ENCODE assay signal across 24 cellular contexts in the genomic region with DNA sequence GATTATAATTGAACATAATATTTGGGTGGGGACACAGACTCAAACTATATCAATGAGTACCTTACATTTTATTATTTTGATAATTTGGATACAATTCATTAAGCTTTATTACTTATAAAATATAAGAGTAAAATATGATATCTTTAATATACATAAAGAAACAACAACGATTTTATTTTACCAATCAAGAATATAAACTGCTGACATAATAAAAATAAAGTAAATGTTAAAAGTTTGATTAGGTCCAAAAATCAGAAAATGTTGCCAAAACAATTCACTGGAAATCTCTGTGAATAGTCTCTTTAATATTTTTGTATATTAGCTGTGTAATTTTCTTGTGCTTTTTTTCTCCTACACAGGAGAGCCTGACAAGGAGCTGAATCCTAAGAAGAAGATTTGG. TPM values are rescaled to one million over a fixed set of nuclear protein-coding genes. Genes with fewer than 3 reads are reported as not detected.
DNase-seq lines count a peak whose midpoint lies in the region; ATAC-seq, FAIRE-seq and TF ChIP-seq lines count a peak whose summit lies in the region.
"Had no signal": no experiment of that assay in that cellular context is flagged by ENCODE, and none has a peak within 500 bp of the region (broad histone marks: within the 10 kb centered on the region; RNA-seq: fewer than 3 reads in every experiment).

No MANE protein-coding gene starts in this region.

- no TSS peak for BruUV-seq in HepG2 (replicated peaks; lab: Mats Ljungman, UMichigan)
- no TSS peak for BruUV-seq in K562 (replicated peaks; lab: Mats Ljungman, UMichigan)

- TF ChIP-seq EP300 in HepG2 (IDR thresholded peaks at IDR 0.05; ENCODE audit: low read depth in 2 of 2, low read length in 2 of 2), result no peak
- TF ChIP-seq EP300 in HepG2 (CRISPR knock-in tag; IDR thresholded peaks at IDR 0.05; ENCODE audit: borderline replicate concordance), result no peak
- no peak for TF ChIP-seq EP300 in K562 (IDR thresholded peaks at IDR 0.05; ENCODE audit: low read length)

- H2AFZ ChIP-seq in HepG2 (ENCODE audit: low read length) (no peak overlapping the region), K562 (ENCODE audit: low read depth, low read length) (no peak overlapping the region)
- H2AFZ ChIP-seq: GM23338 had no signal

- no peaks in the 10 kb centered on the region for H3K9me1 ChIP-seq in K562 (ENCODE audit: control insufficient read depth, insufficient read depth, low read length)

- H3K9me3 ChIP-seq in HepG2 (ENCODE audit: low read length) (no peaks in the 10 kb centered on the region), right lobe of liver (no peaks in the 10 kb centered on the region), K562 (replicated peaks; ENCODE audit: control insufficient read depth, insufficient read depth, low read depth, low read length) (no peaks in the 10 kb centered on the region), pancreas (no peaks in the 10 kb centered on the region)
- H3K9me3 ChIP-seq: HAP-1 had no signal

- FAIRE-seq in HepG2 (lab: Jason Lieb, UNC) (no peak), K562 (lab: Jason Lieb, UNC) (no peak), pancreas (lab: Jason Lieb, UNC) (peak; percentile 86)
- FAIRE-seq: GM12878, GM19239, H54 had no signal

- whole genome bisulfite sequencing in HepG2 (ENCODE audit: low lambda C conversion rate), result 62% methylated on average over 1 of the region's 1 CpG
- WGBS in right lobe of liver (ENCODE audit: insufficient coverage, low coverage, low lambda C conversion rate, missing lambda C conversion rate), result 73% methylated on average over 1 of the region's 1 CpG
- 94% methylated on average over 1 of the region's 1 CpG for WGBS in K562 (ENCODE audit: insufficient coverage, low coverage, missing lambda C conversion rate)
- WGBS in pancreas, 2 donors, result 83 to 84% methylated on average over 1 of the region's 1 CpG

- H3K79me2 ChIP-seq in HepG2 (ENCODE audit: insufficient read depth, low read length) (peaks cover 31% of the 10 kb centered on the region), K562 (ENCODE audit: control insufficient read depth, insufficient read depth, low read length) (peaks cover 30% of the 10 kb centered on the region)

- H3K4me2 ChIP-seq in HepG2 (ENCODE audit: low read depth, low read length) (no peak overlapping the region), K562 (ENCODE audit: insufficient read depth, low read length) (no peak overlapping the region)
- H3K4me2 ChIP-seq: GM23338 had no signal

- H3K36me3 ChIP-seq in HepG2 (replicated peaks in 1 of 2; ENCODE audit: control insufficient read depth in 1 of 2, insufficient read depth in 2 of 2, low read length in 2 of 2), result peaks cover 6 to 15% of the 10 kb centered on the region in 2 experiments
- peaks cover 0 to 11% (median 2%) of the 10 kb centered on the region in 4 donors for H3K36me3 ChIP-seq in right lobe of liver
- peaks cover 42% of the 10 kb centered on the region; the same call in 2 of the 3 replicates for H3K36me3 ChIP-seq in K562 (ENCODE audit: control insufficient read depth, insufficient read depth, low read length)
- H3K36me3 ChIP-seq in pancreas, result no peaks in the 10 kb centered on the region

- H4K20me1 ChIP-seq in HepG2 (ENCODE audit: insufficient read depth, low read length), result no peaks in the 10 kb centered on the region
- H4K20me1 ChIP-seq in K562 (replicated peaks; ENCODE audit: control insufficient read depth, insufficient read depth, low read length), result no peaks in the 10 kb centered on the region

- no peak overlapping the region for H3K9ac ChIP-seq in HepG2 (ENCODE audit: insufficient read depth, low read depth, low read length)
- H3K9ac ChIP-seq in K562 (ENCODE audit: insufficient read depth in 1 of 2, low read depth in 2 of 2, low read length in 2 of 2), result no peak overlapping the region

- no peaks in the 10 kb centered on the region for H3K27me3 ChIP-seq in HepG2 (ENCODE audit: control insufficient read depth in 1 of 2, insufficient read depth in 2 of 2, low read length in 2 of 2)
- no peaks in the 10 kb centered on the region for H3K27me3 ChIP-seq in right lobe of liver
- H3K27me3 ChIP-seq in K562 (ENCODE audit: control insufficient read depth in 2 of 2, insufficient read depth in 2 of 2, low read length in 2 of 2), result no peaks in the 10 kb centered on the region
- no peaks in the 10 kb centered on the region for H3K27me3 ChIP-seq in pancreas

- DNase-seq in HepG2 (ENCODE audit: low spot score) (no peak), right lobe of liver (no peak), K562 (ENCODE audit: extremely low read depth in 1 of 4, low spot score in 3 of 4) (no peak), pancreas (no peak), GM10266 (ENCODE audit: extremely low spot score) (no peak), cardiac septum (ENCODE audit: low spot score) (no peak), NCI-H1417 treated with DMSO at 0.1 percent for 48 hours (lab: John Stamatoyannopoulos, UW) (no peak)
- DNase-seq: C1 segment of cervical spinal cord; Calu3; CD4-positive, alpha-beta memory T cell; COR-L47; DMS53; DMS79 treated with DMSO at 0.1 percent for 48 hours; HFFc6 had no signal

- H3K4me3 ChIP-seq in HepG2 (replicated peaks in 1 of 3; ENCODE audit: insufficient read depth in 1 of 3, low read depth in 2 of 3, low read length in 3 of 3) (no peak overlapping the region), right lobe of liver (no peak overlapping the region), K562 (no peak overlapping the region), pancreas (no peak overlapping the region)
- H3K4me3 ChIP-seq: GM12878, GM23338, HAP-1 had no signal

- no peak for TF ChIP-seq RAD21 in HepG2 (CRISPR knock-in tag; IDR thresholded peaks at IDR 0.05)
- no peak for TF ChIP-seq RAD21 in K562 (CRISPR knock-in tag; conservative IDR thresholded peaks at IDR 0.05 in 1 of 2, IDR thresholded peaks at IDR 0.05 in 1 of 2)

- intact Hi-C loops in HepG2 (cut with micrococcal nuclease; ENCODE audit: unreplicated experiment) (no loop called here), right lobe of liver (cut with DNase I) (no loop called here), K562 (cut with micrococcal nuclease) (no loop called here), pancreas (cut with DNase I) (no loop called here), cardiac septum (cut with DNase I) (no loop called here)

- ATAC-seq in HepG2 (no peak), right lobe of liver (no peak), K562 (no peak), pancreas (no peak)
- ATAC-seq: GM12878, GM23338 had no signal

- no peak for TF ChIP-seq CTCF in HepG2 (CRISPR knock-in tag; IDR thresholded peaks at IDR 0.05)
- TF ChIP-seq CTCF in right lobe of liver (IDR thresholded peaks at IDR 0.05), result no peak
- no peak for TF ChIP-seq CTCF in K562 (IDR thresholded peaks at IDR 0.05 in 2 of 3, conservative IDR thresholded peaks at IDR 0.05 in 1 of 3; ENCODE audit: insufficient read depth in 2 of 3, low read depth in 1 of 3, low read length in 3 of 3)
- TF ChIP-seq CTCF in pancreas (IDR thresholded peaks at IDR 0.05), result no peak
- TF ChIP-seq CTCF in GM10266 (IDR thresholded peaks at IDR 0.05; ENCODE audit: control insufficient read depth, insufficient read depth, low read depth, missing control alignments), result no peak

- H3K27ac ChIP-seq in HepG2 (ENCODE audit: extremely low read length, insufficient read depth, low read length), result no peak overlapping the region
- no peak overlapping the region for H3K27ac ChIP-seq in right lobe of liver
- no peak overlapping the region for H3K27ac ChIP-seq in K562 (ENCODE audit: extremely low read depth, low read depth, low read length)
- H3K27ac ChIP-seq in pancreas, result no peak overlapping the region
- H3K27ac ChIP-seq: 22Rv1 had no signal

- POLR2A ChIA-PET in HepG2 (lab: Yijun Ruan, JAX) (no interaction called here), K562 (lab: Yijun Ruan, JAX) (no interaction called here)

- H3K4me1 ChIP-seq in HepG2 (ENCODE audit: insufficient read depth, low read length), result peaks cover 34% of the 10 kb centered on the region
- H3K4me1 ChIP-seq in right lobe of liver, result peaks cover 0 to 4% (median 0%) of the 10 kb centered on the region in 4 donors
- H3K4me1 ChIP-seq in K562 (replicated peaks in 1 of 2; ENCODE audit: control insufficient read depth in 2 of 2, insufficient read depth in 2 of 2, low read length in 2 of 2), result 0 out of 5 replicates have a peak, but pooled peaks cover 0 to 2% of the 10 kb centered on the region in 2 experiments
- peaks cover 0 to 3% (median 0%) of the 10 kb centered on the region in 3 donors for H3K4me1 ChIP-seq in pancreas

- TF ChIP-seq POLR2A in HepG2 (IDR thresholded peaks at IDR 0.05; ENCODE audit: insufficient read depth in 1 of 2, low read depth in 2 of 2, low read length in 2 of 2) (no peak), right lobe of liver (IDR thresholded peaks at IDR 0.05) (no peak), K562 (conservative IDR thresholded peaks at IDR 0.05) (no peak)

- CTCF ChIA-PET in HepG2 (lab: Yijun Ruan, JAX; ENCODE audit: low intra/inter-chr PET ratio, low total read pairs), result no interaction called here
- CTCF ChIA-PET in K562 (lab: Yijun Ruan, JAX; ENCODE audit: low intra/inter-chr PET ratio), result no interaction called here

- in situ Hi-C loops in HepG2 (cut with HindIII; ENCODE audit: extremely low pct_ligation_motif_present, low pct_unique_long_range_greater_than_20kb) (no loop called here), K562 (cut with MboI) (no loop called here)

RNA-seq across cellular contexts. Expression of gene GIMD1, which starts 21.4 kb away (rescaled TPM):
- total RNA-seq in HepG2 (2016; rRNA removed; fragmentation: Illumina TruSeq; extraction: Trizol) (not detected in 2 replicates), right lobe of liver (not detected), K562 (2014; rRNA removed) (not detected in 2 replicates), K562 (2014; rRNA removed; fragmentation: Illumina TruSeq; extraction: Trizol) (not detected in 2 replicates), K562 (2015; rRNA removed; fragmentation: Illumina TruSeq; extraction: Trizol) (not detected in 2 replicates), K562 (2021) (not detected in 2 replicates), pancreas (not detected), cardiac septum (not detected)
- total RNA-seq in HepG2 (2016; cell fraction: cytosol; rRNA removed; fragmentation: Illumina TruSeq; extraction: Trizol; ENCODE audit: low read depth), result not detected in 2 replicates
- not detected in 2 replicates for total RNA-seq in HepG2 (2016; cell fraction: insoluble cytoplasmic fraction; rRNA removed; fragmentation: Illumina TruSeq; extraction: Trizol)
- not detected in 2 replicates for total RNA-seq in HepG2 (2016; cell fraction: membrane; rRNA removed; fragmentation: Illumina TruSeq; extraction: Trizol)
- total RNA-seq in HepG2 (2016; cell fraction: nucleus; rRNA removed; fragmentation: Illumina TruSeq; extraction: Trizol), result not detected in 2 replicates
- polyA plus RNA-seq in HepG2 (2011; rRNA removed) (not detected in 2 replicates), K562 (2011; rRNA removed) (not detected in 2 replicates), K562 (2014; fragmentation: Illumina TruSeq; extraction: Trizol) (not detected in 2 replicates), K562 (2014; fragmentation: Nextera tagmentation; extraction: Ambion mirVana) (not detected), K562 (2014; rRNA removed) (not detected in 2 replicates), pancreas (not detected)
- not detected in 2 replicates for polyA plus RNA-seq in HepG2 (2011; cell fraction: cytosol; rRNA removed)
- polyA plus RNA-seq in HepG2 (2011; cell fraction: nucleus; rRNA removed), result not detected in 2 replicates
- polyA plus RNA-seq in HepG2 (2012), result not detected in 2 replicates
- not detected in 2 replicates for polyA plus RNA-seq in HepG2 (2016; cell fraction: cytosol; fragmentation: Illumina TruSeq; extraction: Trizol; ENCODE audit: low read depth)
- polyA plus RNA-seq in HepG2 (2016; cell fraction: insoluble cytoplasmic fraction; fragmentation: Illumina TruSeq; extraction: Trizol; ENCODE audit: low read depth), result not detected in 2 replicates
- polyA plus RNA-seq in HepG2 (2016; cell fraction: membrane; fragmentation: Illumina TruSeq; extraction: Trizol; ENCODE audit: low read depth), result not detected in 2 replicates
- polyA plus RNA-seq in HepG2 (2016; cell fraction: nucleus; fragmentation: Illumina TruSeq; extraction: Trizol; ENCODE audit: insufficient read depth, low read depth), result not detected in 2 replicates
- not detected in 2 replicates for polyA minus RNA-seq in HepG2 (2011; rRNA and poly(A)+ RNA removed; ENCODE audit: low replicate concordance)
- polyA minus RNA-seq in HepG2 (2011; cell fraction: cytosol; rRNA and poly(A)+ RNA removed), result not detected in 2 replicates
- not detected in 2 replicates for polyA minus RNA-seq in HepG2 (2011; cell fraction: nucleus; rRNA and poly(A)+ RNA removed)
- total RNA-seq in K562 (2011; cell fraction: chromatin; rRNA removed; ENCODE audit: low replicate concordance), result not detected in 2 replicates
- not detected in 2 replicates for total RNA-seq in K562 (2011; cell fraction: nucleolus; rRNA removed)
- not detected in 2 replicates for total RNA-seq in K562 (2011; cell fraction: nucleoplasm; rRNA removed)
- polyA plus RNA-seq in K562 (2011; cell fraction: cytosol; rRNA removed), result not detected in 2 replicates
- not detected in 2 replicates for polyA plus RNA-seq in K562 (2011; cell fraction: nucleus; rRNA removed)
- not detected in 2 replicates for polyA plus RNA-seq in K562 (2012)
- polyA minus RNA-seq in K562 (2011; rRNA and poly(A)+ RNA removed), result not detected in 2 replicates
- not detected in 2 replicates for polyA minus RNA-seq in K562 (2011; cell fraction: cytosol; rRNA and poly(A)+ RNA removed)
- not detected in 2 replicates for polyA minus RNA-seq in K562 (2011; cell fraction: nucleus; rRNA and poly(A)+ RNA removed)
- total RNA-seq: A673; Calu3; CD4-positive, alpha-beta memory T cell; Daoy; G401; GM12878; GM23338; HFFc6 had no signal
- polyA plus RNA-seq: BJ; CD4-positive, alpha-beta memory T cell; GM23338 had no signal

RNA-seq across cellular contexts. Expression of gene AIMP1, which starts 30.8 kb away (rescaled TPM):
- total RNA-seq in HepG2 (2016; rRNA removed; fragmentation: Illumina TruSeq; extraction: Trizol) (82.9 and 116 TPM in 2 replicates), right lobe of liver (10 to 100 TPM; 15.0 to 21.2 (median 16.7) TPM), K562 (2014; rRNA removed) (28.7 and 39.9 TPM in 2 replicates), K562 (2014; rRNA removed; fragmentation: Illumina TruSeq; extraction: Trizol) (71.5 and 98.0 TPM in 2 replicates), K562 (2015; rRNA removed; fragmentation: Illumina TruSeq; extraction: Trizol) (42.9 and 48.7 TPM in 2 replicates), K562 (2021) (65.9 and 70.1 TPM in 2 replicates), pancreas (10 to 100 TPM; 16.6 to 26.4 (median 19.9) TPM), cardiac septum (36.9 TPM)
- total RNA-seq in HepG2 (2016; cell fraction: cytosol; rRNA removed; fragmentation: Illumina TruSeq; extraction: Trizol; ENCODE audit: low read depth), result 30.5 and 34.0 TPM in 2 replicates
- 83.6 and 117 TPM in 2 replicates for total RNA-seq in HepG2 (2016; cell fraction: insoluble cytoplasmic fraction; rRNA removed; fragmentation: Illumina TruSeq; extraction: Trizol)
- total RNA-seq in HepG2 (2016; cell fraction: membrane; rRNA removed; fragmentation: Illumina TruSeq; extraction: Trizol), result 39.0 and 40.1 TPM in 2 replicates
- 44.3 and 52.5 TPM in 2 replicates for total RNA-seq in HepG2 (2016; cell fraction: nucleus; rRNA removed; fragmentation: Illumina TruSeq; extraction: Trizol)
- polyA plus RNA-seq in HepG2 (2011; rRNA removed) (19.6 and 28.6 TPM in 2 replicates), K562 (2011; rRNA removed) (43.0 and 59.8 TPM in 2 replicates), K562 (2014; fragmentation: Illumina TruSeq; extraction: Trizol) (74.3 and 89.1 TPM in 2 replicates), K562 (2014; fragmentation: Nextera tagmentation; extraction: Ambion mirVana) (100 to 1,000 TPM; 128 to 141 TPM), K562 (2014; rRNA removed) (60.3 and 60.4 TPM in 2 replicates), pancreas (10 to 100 TPM; 12.1 to 23.3 TPM)
- polyA plus RNA-seq in HepG2 (2011; cell fraction: cytosol; rRNA removed), result 10.4 and 14.9 TPM in 2 replicates
- polyA plus RNA-seq in HepG2 (2011; cell fraction: nucleus; rRNA removed), result 14.5 and 20.1 TPM in 2 replicates
- 51.2 and 79.1 TPM in 2 replicates for polyA plus RNA-seq in HepG2 (2012)
- polyA plus RNA-seq in HepG2 (2016; cell fraction: cytosol; fragmentation: Illumina TruSeq; extraction: Trizol; ENCODE audit: low read depth), result 20.3 and 22.2 TPM in 2 replicates
- polyA plus RNA-seq in HepG2 (2016; cell fraction: insoluble cytoplasmic fraction; fragmentation: Illumina TruSeq; extraction: Trizol; ENCODE audit: low read depth), result 110 and 116 TPM in 2 replicates
- 23.9 and 29.0 TPM in 2 replicates for polyA plus RNA-seq in HepG2 (2016; cell fraction: membrane; fragmentation: Illumina TruSeq; extraction: Trizol; ENCODE audit: low read depth)
- polyA plus RNA-seq in HepG2 (2016; cell fraction: nucleus; fragmentation: Illumina TruSeq; extraction: Trizol; ENCODE audit: insufficient read depth, low read depth), result 92.7 and 105 TPM in 2 replicates
- polyA minus RNA-seq in HepG2 (2011; rRNA and poly(A)+ RNA removed; ENCODE audit: low replicate concordance), result 2.7 and 3.9 TPM in 2 replicates
- polyA minus RNA-seq in HepG2 (2011; cell fraction: cytosol; rRNA and poly(A)+ RNA removed), result 10.7 and 11.9 TPM in 2 replicates
- 20.3 and 25.0 TPM in 2 replicates for polyA minus RNA-seq in HepG2 (2011; cell fraction: nucleus; rRNA and poly(A)+ RNA removed)
- total RNA-seq in K562 (2011; cell fraction: chromatin; rRNA removed; ENCODE audit: low replicate concordance), result 5.0 and 25.9 TPM in 2 replicates
- 3.0 and 4.1 TPM in 2 replicates for total RNA-seq in K562 (2011; cell fraction: nucleolus; rRNA removed)
- 7.5 and 13.0 TPM in 2 replicates for total RNA-seq in K562 (2011; cell fraction: nucleoplasm; rRNA removed)
- polyA plus RNA-seq in K562 (2011; cell fraction: cytosol; rRNA removed), result 3.7 and 10.7 TPM in 2 replicates
- polyA plus RNA-seq in K562 (2011; cell fraction: nucleus; rRNA removed), result 10.3 and 21.6 TPM in 2 replicates
- 51.3 and 68.3 TPM in 2 replicates for polyA plus RNA-seq in K562 (2012)
- 19.7 and 23.7 TPM in 2 replicates for polyA minus RNA-seq in K562 (2011; rRNA and poly(A)+ RNA removed)
- 13.6 TPM in 2 replicates for polyA minus RNA-seq in K562 (2011; cell fraction: cytosol; rRNA and poly(A)+ RNA removed)
- 5.3 and 9.7 TPM in 2 replicates for polyA minus RNA-seq in K562 (2011; cell fraction: nucleus; rRNA and poly(A)+ RNA removed)

RNA-seq across cellular contexts. Expression of gene TBCK, which starts 31.2 kb away (rescaled TPM):
- total RNA-seq in HepG2 (2016; rRNA removed; fragmentation: Illumina TruSeq; extraction: Trizol), result 44.3 and 51.0 TPM in 2 replicates
- total RNA-seq in HepG2 (2016; cell fraction: cytosol; rRNA removed; fragmentation: Illumina TruSeq; extraction: Trizol; ENCODE audit: low read depth), result 51.6 and 59.0 TPM in 2 replicates
- 38.7 and 48.0 TPM in 2 replicates for total RNA-seq in HepG2 (2016; cell fraction: insoluble cytoplasmic fraction; rRNA removed; fragmentation: Illumina TruSeq; extraction: Trizol)
- total RNA-seq in HepG2 (2016; cell fraction: membrane; rRNA removed; fragmentation: Illumina TruSeq; extraction: Trizol), result 31.2 and 40.8 TPM in 2 replicates
- total RNA-seq in HepG2 (2016; cell fraction: nucleus; rRNA removed; fragmentation: Illumina TruSeq; extraction: Trizol), result 170 and 177 TPM in 2 replicates
- polyA plus RNA-seq in HepG2 (2011; rRNA removed), result 55.7 and 62.4 TPM in 2 replicates
- polyA plus RNA-seq in HepG2 (2011; cell fraction: cytosol; rRNA removed), result 20.1 and 25.7 TPM in 2 replicates
- polyA plus RNA-seq in HepG2 (2011; cell fraction: nucleus; rRNA removed), result 121 and 149 TPM in 2 replicates
- 24.7 and 32.0 TPM in 2 replicates for polyA plus RNA-seq in HepG2 (2012)
- polyA plus RNA-seq in HepG2 (2016; cell fraction: cytosol; fragmentation: Illumina TruSeq; extraction: Trizol; ENCODE audit: low read depth), result 1.9 and 2.8 TPM in 2 replicates
- polyA plus RNA-seq in HepG2 (2016; cell fraction: insoluble cytoplasmic fraction; fragmentation: Illumina TruSeq; extraction: Trizol; ENCODE audit: low read depth), result 27.6 and 28.6 TPM in 2 replicates
- polyA plus RNA-seq in HepG2 (2016; cell fraction: membrane; fragmentation: Illumina TruSeq; extraction: Trizol; ENCODE audit: low read depth), result 6.4 and 6.6 TPM in 2 replicates
- polyA plus RNA-seq in HepG2 (2016; cell fraction: nucleus; fragmentation: Illumina TruSeq; extraction: Trizol; ENCODE audit: insufficient read depth, low read depth), result 52.1 and 53.0 TPM in 2 replicates
- polyA minus RNA-seq in HepG2 (2011; rRNA and poly(A)+ RNA removed; ENCODE audit: low replicate concordance), result 16.3 and 149 TPM in 2 replicates
- 25.6 and 32.7 TPM in 2 replicates for polyA minus RNA-seq in HepG2 (2011; cell fraction: cytosol; rRNA and poly(A)+ RNA removed)
- polyA minus RNA-seq in HepG2 (2011; cell fraction: nucleus; rRNA and poly(A)+ RNA removed), result 587 and 688 TPM in 2 replicates
- total RNA-seq in right lobe of liver, result 10 to 100 TPM; 15.1 to 20.1 (median 16.8) TPM
- total RNA-seq in K562 (2011; cell fraction: chromatin; rRNA removed; ENCODE audit: low replicate concordance), result 91.7 and 171 TPM in 2 replicates
- 55.7 and 67.0 TPM in 2 replicates for total RNA-seq in K562 (2011; cell fraction: nucleolus; rRNA removed)
- 69.7 and 80.2 TPM in 2 replicates for total RNA-seq in K562 (2011; cell fraction: nucleoplasm; rRNA removed)
- total RNA-seq in K562 (2014; rRNA removed), result 16.0 and 16.2 TPM in 2 replicates
- 20.9 and 22.4 TPM in 2 replicates for total RNA-seq in K562 (2014; rRNA removed; fragmentation: Illumina TruSeq; extraction: Trizol)
- total RNA-seq in K562 (2015; rRNA removed; fragmentation: Illumina TruSeq; extraction: Trizol), result 20.1 and 22.9 TPM in 2 replicates
- total RNA-seq in K562 (2021), result 23.8 and 23.9 TPM in 2 replicates
- 21.7 and 26.6 TPM in 2 replicates for polyA plus RNA-seq in K562 (2011; rRNA removed)
- 9.0 and 10.9 TPM in 2 replicates for polyA plus RNA-seq in K562 (2011; cell fraction: cytosol; rRNA removed)
- 55.6 and 61.3 TPM in 2 replicates for polyA plus RNA-seq in K562 (2011; cell fraction: nucleus; rRNA removed)
- polyA plus RNA-seq in K562 (2012), result 9.5 and 10.2 TPM in 2 replicates
- polyA plus RNA-seq in K562 (2014; fragmentation: Illumina TruSeq; extraction: Trizol), result 9.1 and 11.3 TPM in 2 replicates
- 10 to 100 TPM in 1 of 2 experiments, 1 to 10 TPM in 1; 5.3 to 11.1 TPM for polyA plus RNA-seq in K562 (2014; fragmentation: Nextera tagmentation; extraction: Ambion mirVana)
- polyA plus RNA-seq in K562 (2014; rRNA removed), result 10.6 and 15.7 TPM in 2 replicates
- 66.3 and 82.8 TPM in 2 replicates for polyA minus RNA-seq in K562 (2011; rRNA and poly(A)+ RNA removed)
- polyA minus RNA-seq in K562 (2011; cell fraction: cytosol; rRNA and poly(A)+ RNA removed), result 11.5 and 12.3 TPM in 2 replicates
- polyA minus RNA-seq in K562 (2011; cell fraction: nucleus; rRNA and poly(A)+ RNA removed), result 160 and 215 TPM in 2 replicates
- 10 to 100 TPM in 5 of 6 donors, 1 to 10 TPM in 1; 9.9 to 35.1 (median 14.4) TPM for total RNA-seq in pancreas
- polyA plus RNA-seq in pancreas, result 10 to 100 TPM in 1 of 2 donors, 1 to 10 TPM in 1; 5.3 to 10.1 TPM
- 23.7 TPM for total RNA-seq in cardiac septum

Comparison
In these comparisons a context has a peak if more than half of its experiments do, and no peak if none do; other contexts are left out.
1. Of the 241 proteins assayed by ChIP-seq in both HepG2 and K562: peak only in HepG2: MAFF; only in K562: none; in both: none; in neither: 239; mixed calls (peak in some experiments, not most) for 1.